ENCODE assay signal across 21 cellular contexts in the genomic region with DNA sequence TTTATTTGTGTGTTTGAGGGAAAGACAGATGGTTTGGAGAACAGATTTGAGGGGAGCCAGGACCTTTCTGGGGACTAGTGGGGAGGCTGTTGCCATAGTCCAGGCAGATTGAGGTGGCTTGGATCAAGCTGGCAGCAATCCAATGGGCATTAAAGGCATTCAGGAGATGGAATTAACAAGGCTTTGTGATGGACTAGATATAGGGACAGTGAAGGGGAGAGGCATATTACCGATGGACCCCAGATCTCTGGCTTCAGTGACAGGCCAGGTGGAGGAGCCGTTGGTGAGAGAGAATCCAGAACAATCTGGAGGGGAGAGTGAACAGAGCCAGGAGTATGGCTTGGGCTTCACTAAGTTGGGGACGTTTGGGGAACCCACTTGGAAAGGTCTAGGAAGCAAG.
DNase-seq lines count a peak whose midpoint lies in the region; ATAC-seq and TF ChIP-seq lines count a peak whose summit lies in the region.
"Had no signal": no experiment of that assay in that cellular context is flagged by ENCODE, and none has a peak within 500 bp of the region (broad histone marks: within the 10 kb centered on the region; RNA-seq: fewer than 3 reads in every experiment).

No MANE protein-coding gene starts in this region.

- H3K4me3 Mint-ChIP-seq in glutamatergic neuron (ENCODE audit: unreplicated experiment) (no peak overlapping the region), chondrocyte (ENCODE audit: unreplicated experiment) (no peak overlapping the region)
- H3K4me3 Mint-ChIP-seq: activated B cell treated with CpG ODN at 0.5 μM for 24 hours; activated CD4-positive, alpha-beta memory T cell treated with anti-CD3 and anti-CD28 coated beads for 36 hours; B cell had no signal

- H3K9me3 Mint-ChIP-seq in glutamatergic neuron (ENCODE audit: unreplicated experiment) (peaks cover 11% of the 10 kb centered on the region), chondrocyte (ENCODE audit: low read depth) (no peaks in the 10 kb centered on the region)
- H3K9me3 Mint-ChIP-seq: activated B cell treated with CpG ODN at 0.5 μM for 24 hours; activated CD4-positive, alpha-beta memory T cell treated with anti-CD3 and anti-CD28 coated beads for 36 hours had no signal

- peak overlapping the region; percentile 31 for H3K27ac ChIP-seq in stomach smooth muscle (ENCODE audit: low read length)
- H3K27ac ChIP-seq: adrenal gland, colonic mucosa, gastrocnemius medialis, upper lobe of right lung had no signal

- H3K36me3 Mint-ChIP-seq in glutamatergic neuron (ENCODE audit: unreplicated experiment): no peaks in the 10 kb centered on the region
- H3K36me3 Mint-ChIP-seq in chondrocyte (ENCODE audit: low read depth): no peaks in the 10 kb centered on the region

- H3K36me3 ChIP-seq in stomach smooth muscle (ENCODE audit: control insufficient read depth in 2 of 2, insufficient read depth in 2 of 2, low read length in 2 of 2): no peaks in the 10 kb centered on the region
- H3K36me3 ChIP-seq: adrenal gland, colonic mucosa, gastrocnemius medialis, upper lobe of right lung had no signal

- no peak; the same call in 2 of the 3 replicates for ATAC-seq in SK-N-SH treated with all-trans-retinoic acid at 6 μM for 48 hours
- ATAC-seq: gastrocnemius medialis had no signal

- H3K9me3 ChIP-seq in stomach smooth muscle (ENCODE audit: control insufficient read depth in 2 of 2, low read length in 2 of 2): no peaks in the 10 kb centered on the region
- H3K9me3 ChIP-seq: adrenal gland, colonic mucosa, esophagus muscularis mucosa, gastrocnemius medialis, upper lobe of right lung had no signal

- no peak overlapping the region for H3K4me3 ChIP-seq in stomach smooth muscle (ENCODE audit: low read length in 2 of 2)
- H3K4me3 ChIP-seq: adrenal gland, colonic mucosa, gastrocnemius medialis, upper lobe of right lung had no signal

- H3K4me1 ChIP-seq in stomach smooth muscle (ENCODE audit: control insufficient read depth, insufficient read depth, low read length): peaks cover 55% of the 10 kb centered on the region
- H3K4me1 ChIP-seq: colonic mucosa had no signal

- H3K27me3 Mint-ChIP-seq in glutamatergic neuron (ENCODE audit: unreplicated experiment) (peaks cover 12% of the 10 kb centered on the region), chondrocyte (ENCODE audit: low read depth) (no peaks in the 10 kb centered on the region)
- H3K27me3 Mint-ChIP-seq: activated B cell treated with CpG ODN at 0.5 μM for 24 hours; activated CD4-positive, alpha-beta memory T cell treated with anti-CD3 and anti-CD28 coated beads for 36 hours; B cell had no signal

- TF ChIP-seq CTCF in glutamatergic neuron (IDR thresholded peaks at IDR 0.05; ENCODE audit: partially characterized antibody, unreplicated experiment): no peak
- no peak for TF ChIP-seq CTCF in chondrocyte (IDR thresholded peaks at IDR 0.05)

- DNase-seq in NCI-H1092 treated with DMSO at 0.1 percent for 48 hours (lab: John Stamatoyannopoulos, UW) (peak; percentile 72), NCI-H1092 (lab: John Stamatoyannopoulos, UW) (no peak), glutamatergic neuron (no peak), foreskin melanocyte (no peak), chondrocyte (ENCODE audit: low spot score) (no peak)
- DNase-seq in stimulated activated CD4-positive, alpha-beta T cell treated with anti-CD3 and anti-CD28 coated beads, Interleukin-4, amount 100 ng/mL, for 24 hours: no peak
- DNase-seq: activated B cell treated with CpG ODN at 0.5 μM for 24 hours; activated CD4-positive, alpha-beta memory T cell treated with anti-CD3 and anti-CD28 coated beads for 36 hours; activated gamma-delta T cell treated with Interleukin-2 at 50 U/mL for 16 hours; gastrocnemius medialis; Kasumi-1; kidney; NCI-H1105; NCI-H748 treated with DMSO at 0.1 percent for 48 hours had no signal

- H3K4me1 Mint-ChIP-seq in glutamatergic neuron (ENCODE audit: low read depth, unreplicated experiment): peaks cover 26% of the 10 kb centered on the region
- H3K4me1 Mint-ChIP-seq in chondrocyte (ENCODE audit: low read depth): peaks cover 56% of the 10 kb centered on the region
- H3K4me1 Mint-ChIP-seq: activated B cell treated with CpG ODN at 0.5 μM for 24 hours, B cell had no signal

- no peaks in the 10 kb centered on the region for H3K27me3 ChIP-seq in stomach smooth muscle (ENCODE audit: control insufficient read depth in 1 of 2, insufficient read depth in 2 of 2, low read length in 2 of 2)
- H3K27me3 ChIP-seq: adrenal gland, colonic mucosa, esophagus muscularis mucosa, gastrocnemius medialis, upper lobe of right lung had no signal

- H3K9ac ChIP-seq in stomach smooth muscle (ENCODE audit: low read length in 2 of 2): no peak overlapping the region

- H3K27ac Mint-ChIP-seq in glutamatergic neuron (ENCODE audit: unreplicated experiment): peak overlapping the region; percentile 54
- no peak overlapping the region for H3K27ac Mint-ChIP-seq in chondrocyte (ENCODE audit: unreplicated experiment)
- H3K27ac Mint-ChIP-seq: activated B cell treated with CpG ODN at 0.5 μM for 24 hours; activated CD4-positive, alpha-beta memory T cell treated with anti-CD3 and anti-CD28 coated beads for 36 hours; B cell had no signal

TF ChIP-seq in SK-N-SH treated with all-trans-retinoic acid at 6 μM for 48 hours, 23 proteins besides CTCF, POLR2A, EP300 and RAD21 (continues in another document):
- TF ChIP-seq ZNF70 (CRISPR knock-in tag; IDR thresholded peaks at IDR 0.05) (no peak), OSR1 (CRISPR knock-in tag; IDR thresholded peaks at IDR 0.05) (no peak), ZFP30 (CRISPR knock-in tag; IDR thresholded peaks at IDR 0.05) (no peak), ZFP3 (CRISPR knock-in tag; IDR thresholded peaks at IDR 0.05) (no peak), BACH2 (CRISPR knock-in tag; IDR thresholded peaks at IDR 0.05; ENCODE audit: borderline replicate concordance) (no peak), PPARA (CRISPR knock-in tag; IDR thresholded peaks at IDR 0.05; ENCODE audit: borderline replicate concordance) (no peak), TCF4 (CRISPR knock-in tag; IDR thresholded peaks at IDR 0.05; ENCODE audit: borderline replicate concordance) (no peak), CSDC2 (CRISPR knock-in tag; IDR thresholded peaks at IDR 0.05) (no peak), ZNF8 (CRISPR knock-in tag; IDR thresholded peaks at IDR 0.05) (0 out of 2 replicates have a peak, but pooled peaks have one; percentile 20)
- TF ChIP-seq, protein P1, sequence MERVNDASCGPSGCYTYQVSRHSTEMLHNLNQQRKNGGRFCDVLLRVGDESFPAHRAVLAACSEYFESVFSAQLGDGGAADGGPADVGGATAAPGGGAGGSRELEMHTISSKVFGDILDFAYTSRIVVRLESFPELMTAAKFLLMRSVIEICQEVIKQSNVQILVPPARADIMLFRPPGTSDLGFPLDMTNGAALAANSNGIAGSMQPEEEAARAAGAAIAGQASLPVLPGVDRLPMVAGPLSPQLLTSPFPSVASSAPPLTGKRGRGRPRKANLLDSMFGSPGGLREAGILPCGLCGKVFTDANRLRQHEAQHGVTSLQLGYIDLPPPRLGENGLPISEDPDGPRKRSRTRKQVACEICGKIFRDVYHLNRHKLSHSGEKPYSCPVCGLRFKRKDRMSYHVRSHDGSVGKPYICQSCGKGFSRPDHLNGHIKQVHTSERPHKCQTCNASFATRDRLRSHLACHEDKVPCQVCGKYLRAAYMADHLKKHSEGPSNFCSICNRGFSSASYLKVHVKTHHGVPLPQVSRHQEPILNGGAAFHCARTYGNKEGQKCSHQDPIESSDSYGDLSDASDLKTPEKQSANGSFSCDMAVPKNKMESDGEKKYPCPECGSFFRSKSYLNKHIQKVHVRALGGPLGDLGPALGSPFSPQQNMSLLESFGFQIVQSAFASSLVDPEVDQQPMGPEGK (CRISPR knock-in tag; IDR thresholded peaks at IDR 0.05; ENCODE audit: borderline replicate concordance): no peak
- TF ChIP-seq, protein P2, sequence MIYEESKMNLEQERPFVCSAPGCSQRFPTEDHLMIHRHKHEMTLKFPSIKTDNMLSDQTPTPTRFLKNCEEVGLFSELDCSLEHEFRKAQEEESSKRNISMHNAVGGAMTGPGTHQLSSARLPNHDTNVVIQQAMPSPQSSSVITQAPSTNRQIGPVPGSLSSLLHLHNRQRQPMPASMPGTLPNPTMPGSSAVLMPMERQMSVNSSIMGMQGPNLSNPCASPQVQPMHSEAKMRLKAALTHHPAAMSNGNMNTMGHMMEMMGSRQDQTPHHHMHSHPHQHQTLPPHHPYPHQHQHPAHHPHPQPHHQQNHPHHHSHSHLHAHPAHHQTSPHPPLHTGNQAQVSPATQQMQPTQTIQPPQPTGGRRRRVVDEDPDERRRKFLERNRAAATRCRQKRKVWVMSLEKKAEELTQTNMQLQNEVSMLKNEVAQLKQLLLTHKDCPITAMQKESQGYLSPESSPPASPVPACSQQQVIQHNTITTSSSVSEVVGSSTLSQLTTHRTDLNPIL (CRISPR knock-in tag; IDR thresholded peaks at IDR 0.05; ENCODE audit: low read depth): no peak
- TF ChIP-seq, protein P3, sequence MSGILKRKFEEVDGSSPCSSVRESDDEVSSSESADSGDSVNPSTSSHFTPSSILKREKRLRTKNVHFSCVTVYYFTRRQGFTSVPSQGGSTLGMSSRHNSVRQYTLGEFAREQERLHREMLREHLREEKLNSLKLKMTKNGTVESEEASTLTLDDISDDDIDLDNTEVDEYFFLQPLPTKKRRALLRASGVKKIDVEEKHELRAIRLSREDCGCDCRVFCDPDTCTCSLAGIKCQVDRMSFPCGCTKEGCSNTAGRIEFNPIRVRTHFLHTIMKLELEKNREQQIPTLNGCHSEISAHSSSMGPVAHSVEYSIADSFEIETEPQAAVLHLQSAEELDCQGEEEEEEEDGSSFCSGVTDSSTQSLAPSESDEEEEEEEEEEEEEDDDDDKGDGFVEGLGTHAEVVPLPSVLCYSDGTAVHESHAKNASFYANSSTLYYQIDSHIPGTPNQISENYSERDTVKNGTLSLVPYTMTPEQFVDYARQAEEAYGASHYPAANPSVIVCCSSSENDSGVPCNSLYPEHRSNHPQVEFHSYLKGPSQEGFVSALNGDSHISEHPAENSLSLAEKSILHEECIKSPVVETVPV (CRISPR knock-in tag; IDR thresholded peaks at IDR 0.05): no peak
- TF ChIP-seq, protein P4, sequence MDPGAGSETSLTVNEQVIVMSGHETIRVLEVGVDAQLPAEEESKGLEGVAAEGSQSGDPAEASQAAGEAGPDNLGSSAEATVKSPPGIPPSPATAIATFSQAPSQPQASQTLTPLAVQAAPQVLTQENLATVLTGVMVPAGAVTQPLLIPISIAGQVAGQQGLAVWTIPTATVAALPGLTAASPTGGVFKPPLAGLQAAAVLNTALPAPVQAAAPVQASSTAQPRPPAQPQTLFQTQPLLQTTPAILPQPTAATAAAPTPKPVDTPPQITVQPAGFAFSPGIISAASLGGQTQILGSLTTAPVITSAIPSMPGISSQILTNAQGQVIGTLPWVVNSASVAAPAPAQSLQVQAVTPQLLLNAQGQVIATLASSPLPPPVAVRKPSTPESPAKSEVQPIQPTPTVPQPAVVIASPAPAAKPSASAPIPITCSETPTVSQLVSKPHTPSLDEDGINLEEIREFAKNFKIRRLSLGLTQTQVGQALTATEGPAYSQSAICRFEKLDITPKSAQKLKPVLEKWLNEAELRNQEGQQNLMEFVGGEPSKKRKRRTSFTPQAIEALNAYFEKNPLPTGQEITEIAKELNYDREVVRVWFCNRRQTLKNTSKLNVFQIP (CRISPR knock-in tag; IDR thresholded peaks at IDR 0.05; ENCODE audit: borderline replicate concordance, low read depth): no peak
